In genomic region chr1:39877980-39878956, GRCh38 we compare ENCODE assay signal across 21 cellular contexts. TPM values are rescaled to one million over a fixed set of nuclear protein-coding genes. Genes with fewer than 3 reads are reported as not detected.
DNase-seq lines count a peak whose midpoint lies in the region; ATAC-seq, FAIRE-seq and TF ChIP-seq lines count a peak whose summit lies in the region.
"Had no signal": no experiment of that assay in that cellular context is flagged by ENCODE, and none has a peak within 500 bp of the region (broad histone marks: within the 10 kb centered on the region; RNA-seq: fewer than 3 reads in every experiment).

No MANE protein-coding gene starts in this region.

- H3K79me2 ChIP-seq in Karpas-422 (ENCODE audit: low read length) = peaks cover 100% of the 10 kb centered on the region

- 0 out of 2 replicates have a peak overlapping the region, but pooled peaks have one; percentile 19 for H3K9ac ChIP-seq in Karpas-422 (ENCODE audit: low read length)

- no peak for FAIRE-seq in frontal cortex (lab: Jason Lieb, UNC)

- H3K9me3 Mint-ChIP-seq in dendritic cell treated with granulocyte-macrophage colony-stimulating factor and Interleukin-4, amounts not matched to agents 40 ng/mL and 50 ng/mL, for 4 days = no peaks in the 10 kb centered on the region
- no peaks in the 10 kb centered on the region for H3K9me3 Mint-ChIP-seq in memory B cell
- H3K9me3 Mint-ChIP-seq: activated T-cell treated with anti-CD3 and anti-CD28 coated beads, Interleukin-2, amount 50 U/mL, for 4 hours; naive thymus-derived CD8-positive, alpha-beta T cell had no signal

- DNase-seq in Karpas-422 (no peak), memory B cell (ENCODE audit: low spot score in 2 of 2) (no peak), NCI-H345 treated with DMSO at 0.1 percent for 48 hours (lab: John Stamatoyannopoulos, UW; ENCODE audit: unreplicated experiment) (no peak), frontal cortex (ENCODE audit: low spot score in 2 of 2) (no peak)
- DNase-seq in activated naive CD4-positive, alpha-beta T cell treated with anti-CD3 and anti-CD28 coated beads, Interleukin-2, amount 50 U/mL, for 16 hours = no peak
- DNase-seq: activated CD4-positive, alpha-beta T cell treated with anti-CD3 and anti-CD28 coated beads for 4 hours; activated T-cell treated with anti-CD3 and anti-CD28 coated beads, Interleukin-2, amount 50 U/mL, for 4 hours; KBM-7; naive thymus-derived CD8-positive, alpha-beta T cell; NCI-H1436 treated with DMSO at 0.1 percent for 48 hours; NCI-H526 treated with DMSO at 0.1 percent for 48 hours; RPMI8226; stimulated activated naive CD4-positive, alpha-beta T cell; T-helper 17 cell had no signal

- H3K27ac ChIP-seq in C4-2B = peak overlapping the region; percentile 56
- H3K27ac ChIP-seq in Karpas-422 (ENCODE audit: low read length) = peak overlapping the region; percentile 10
- H3K27ac ChIP-seq: coronary artery, hepatocyte had no signal

- H2AFZ ChIP-seq in Karpas-422 (ENCODE audit: low read length) = no peak overlapping the region
- H2AFZ ChIP-seq: hepatocyte had no signal

- no peaks in the 10 kb centered on the region for H3K27me3 Mint-ChIP-seq in dendritic cell treated with granulocyte-macrophage colony-stimulating factor and Interleukin-4, amounts not matched to agents 40 ng/mL and 50 ng/mL, for 4 days
- no peaks in the 10 kb centered on the region for H3K27me3 Mint-ChIP-seq in memory B cell
- H3K27me3 Mint-ChIP-seq: naive thymus-derived CD8-positive, alpha-beta T cell; T-helper 17 cell had no signal

- TF ChIP-seq CTCF in C4-2B (conservative IDR thresholded peaks at IDR 0.05) = no peak

- no peaks in the 10 kb centered on the region for H3K9me2 ChIP-seq in Karpas-422 (replicated peaks; ENCODE audit: insufficient read depth, low read length)

- H3K4me1 ChIP-seq in Karpas-422 (ENCODE audit: low read length) = peaks cover 58% of the 10 kb centered on the region

- H3K4me1 Mint-ChIP-seq in dendritic cell treated with granulocyte-macrophage colony-stimulating factor and Interleukin-4, amounts not matched to agents 40 ng/mL and 50 ng/mL, for 4 days (ENCODE audit: low read depth) = peaks cover 70% of the 10 kb centered on the region
- peaks cover 48% of the 10 kb centered on the region for H3K4me1 Mint-ChIP-seq in memory B cell

- ATAC-seq in memory B cell (ENCODE audit: low read depth) (no peak), HG02798 (IDR thresholded peaks at IDR 0.05; ENCODE audit: poor library complexity, unreplicated experiment) (no peak)
- ATAC-seq: activated T-cell treated with anti-CD3 and anti-CD28 coated beads, Interleukin-2, amount 50 U/mL, for 4 hours; left lobe of liver; naive thymus-derived CD8-positive, alpha-beta T cell; T-helper 17 cell had no signal

- H4K20me1 ChIP-seq in Karpas-422 (ENCODE audit: insufficient read depth, low read depth, low read length) = peaks cover 2% of the 10 kb centered on the region; the same call in 1 of the 2 replicates

- peak overlapping the region; percentile 74 for H3K27ac Mint-ChIP-seq in dendritic cell treated with granulocyte-macrophage colony-stimulating factor and Interleukin-4, amounts not matched to agents 40 ng/mL and 50 ng/mL, for 4 days
- peak overlapping the region; percentile 79 for H3K27ac Mint-ChIP-seq in memory B cell
- H3K27ac Mint-ChIP-seq: T-helper 17 cell had no signal

- H3K4me3 ChIP-seq in Karpas-422 (ENCODE audit: low read length) = no peak overlapping the region
- H3K4me3 ChIP-seq: coronary artery, HAP-1, hepatocyte had no signal

- intact Hi-C loops in dendritic cell treated with granulocyte-macrophage colony-stimulating factor and Interleukin-4, amounts not matched to agents 40 ng/mL and 50 ng/mL, for 4 days (cut with micrococcal nuclease) = no loop called here

- H3K27me3 ChIP-seq in Karpas-422 (ENCODE audit: low read length) = no peaks in the 10 kb centered on the region
- H3K27me3 ChIP-seq: hepatocyte had no signal

- H3K36me3 ChIP-seq in Karpas-422 (ENCODE audit: insufficient read depth, low read length) = peaks cover 19% of the 10 kb centered on the region

- H3K4me3 Mint-ChIP-seq in dendritic cell treated with granulocyte-macrophage colony-stimulating factor and Interleukin-4, amounts not matched to agents 40 ng/mL and 50 ng/mL, for 4 days = no peak overlapping the region
- no peak overlapping the region for H3K4me3 Mint-ChIP-seq in memory B cell
- H3K4me3 Mint-ChIP-seq: activated T-cell treated with anti-CD3 and anti-CD28 coated beads, Interleukin-2, amount 50 U/mL, for 4 hours; T-helper 17 cell had no signal

- H3K36me3 Mint-ChIP-seq in dendritic cell treated with granulocyte-macrophage colony-stimulating factor and Interleukin-4, amounts not matched to agents 40 ng/mL and 50 ng/mL, for 4 days (ENCODE audit: low read depth) = peaks cover 21% of the 10 kb centered on the region
- peaks cover 2% of the 10 kb centered on the region for H3K36me3 Mint-ChIP-seq in memory B cell

- H3K9me3 ChIP-seq in Karpas-422 (ENCODE audit: low read length) = no peaks in the 10 kb centered on the region
- H3K9me3 ChIP-seq: HAP-1 had no signal

- H3K4me2 ChIP-seq in Karpas-422 (ENCODE audit: low read depth, low read length, poor library complexity, severe bottlenecking) = peak overlapping the region; percentile 21
- H3K4me2 ChIP-seq: hepatocyte had no signal

RNA-seq across cellular contexts. Expression of gene TRIT1, which starts 5.0 kb away (rescaled TPM):
- 43.6 and 50.3 TPM in 2 replicates for total RNA-seq in Karpas-422 (2014; rRNA removed; shearing (Covaris generic); ENCODE audit: low replicate concordance)
- total RNA-seq in frontal cortex = 47.3 TPM

RNA-seq across cellular contexts. Expression of gene MYCL, which starts 23.4 kb away (rescaled TPM):
- total RNA-seq in Karpas-422 (2014; rRNA removed; shearing (Covaris generic); ENCODE audit: low replicate concordance) = 1.5 TPM in 2 replicates
- total RNA-seq in frontal cortex = 9.4 TPM
- total RNA-seq: naive thymus-derived CD8-positive, alpha-beta T cell had no signal
